ENCODE assay signal across 19 cellular contexts in genomic region chr6:106790935-106791334, GRCh38.
DNase-seq lines count a peak whose midpoint lies in the region; ATAC-seq and TF ChIP-seq lines count a peak whose summit lies in the region.
"Had no signal": no experiment of that assay in that cellular context is flagged by ENCODE, and none has a peak within 500 bp of the region (broad histone marks: within the 10 kb centered on the region; RNA-seq: fewer than 3 reads in every experiment).

No MANE protein-coding gene starts in this region.

- POLR2A ChIA-PET in PC-9 (lab: Charles Lee; ENCODE audit: unreplicated experiment) = no interaction called here

- H3K27ac ChIP-seq in PC-9 (no peak overlapping the region), psoas muscle (no peak overlapping the region)
- H3K27ac ChIP-seq: HL-60 had no signal

- H3K36me3 ChIP-seq in PC-9 (ENCODE audit: low read depth) (no peaks in the 10 kb centered on the region), psoas muscle (ENCODE audit: insufficient read depth in 1 of 2, low read depth in 1 of 2) (no peaks in the 10 kb centered on the region), HAP-1 (replicated peaks) (no peaks in the 10 kb centered on the region)

- CTCF ChIA-PET in PC-9 (lab: Charles Lee) = no interaction called here

- intact Hi-C loops in PC-9 (cut with micrococcal nuclease; ENCODE audit: unreplicated experiment) (no loop called here), left colon (cut with DNase I, micrococcal nuclease) (no loop called here), psoas muscle (cut with DNase I) (no loop called here)

- H4K20me1 ChIP-seq in PC-9 (ENCODE audit: insufficient read depth) = no peaks in the 10 kb centered on the region

- H3F3A ChIP-seq in PC-9 (ENCODE audit: insufficient read depth, low read depth) = no peaks in the 10 kb centered on the region

- no peaks in the 10 kb centered on the region for H3K9me3 ChIP-seq in PC-9 (ENCODE audit: insufficient read depth, low read depth)
- no peaks in the 10 kb centered on the region for H3K9me3 ChIP-seq in psoas muscle
- H3K9me3 ChIP-seq in HAP-1 = no peaks in the 10 kb centered on the region

- H3K79me2 ChIP-seq in PC-9 (ENCODE audit: low read depth) = no peaks in the 10 kb centered on the region

- ATAC-seq in left colon (peak; percentile 44), psoas muscle (peak in 3 of 4 donors; percentile 64 to 81 (median 72))
- ATAC-seq: GM12878 had no signal

- TF ChIP-seq CTCF in PC-9 (conservative IDR thresholded peaks at IDR 0.05) (no peak), psoas muscle (IDR thresholded peaks at IDR 0.05) (no peak)

- in situ Hi-C loops in HAP-1 (cut with MboI; ENCODE audit: low sequenced_read_pairs) (no loop called here), G401 (cut with HindIII; ENCODE audit: low sequenced_read_pairs) (no loop called here)

- no TSS peak for BruUV-seq in PC-9 (replicated peaks; lab: Mats Ljungman, UMichigan)

- peak overlapping the region; percentile 30; the same call in 1 of the 2 replicates for H3K4me2 ChIP-seq in PC-9

- no peak overlapping the region for H3K4me3 ChIP-seq in PC-9
- H3K4me3 ChIP-seq in psoas muscle = no peak overlapping the region
- no peak overlapping the region for H3K4me3 ChIP-seq in HAP-1
- H3K4me3 ChIP-seq: GM12878 had no signal

- H3K27me3 ChIP-seq in PC-9 (ENCODE audit: insufficient read depth, low read depth) (no peaks in the 10 kb centered on the region), psoas muscle (ENCODE audit: insufficient read depth in 3 of 3, low read length in 2 of 3) (no peaks in the 10 kb centered on the region), HAP-1 (ENCODE audit: low read depth) (peaks cover 3% of the 10 kb centered on the region; the same call in 1 of the 2 replicates)

- WGBS in psoas muscle, 3 donors = 36 to 58% (median 46%) methylated on average over 8 of the region's 8 CpGs

- H2AFZ ChIP-seq in PC-9 = no peak overlapping the region

- H3K9me2 ChIP-seq in PC-9 (ENCODE audit: insufficient read depth) = no peaks in the 10 kb centered on the region

- DNase-seq in PC-9 (peak in 1 of 2 experiments; percentile 74), left colon (no peak), psoas muscle (no peak), HAP-1 (ENCODE audit: low spot score in 2 of 2) (no peak), retina (no peak), C1 segment of cervical spinal cord (lab: John Stamatoyannopoulos, UW) (no peak), G401 (ENCODE audit: low spot score) (no peak)
- DNase-seq: AML-193, DMS153, HFFc6, Kasumi-1, MM.1S, NCI-H1092 treated with DMSO at 0.1 percent for 48 hours, NCI-H146, NCI-H2081, NCI-H2171 treated with DMSO at 0.1 percent for 48 hours, Right ventricle myocardium superior had no signal

- H3K4me1 ChIP-seq in PC-9 (replicated peaks; ENCODE audit: insufficient read depth) (peaks cover 4% of the 10 kb centered on the region), psoas muscle (peaks cover 39% of the 10 kb centered on the region), HAP-1 (no peaks in the 10 kb centered on the region)
